16 cellular contexts compared by ENCODE assay signal in the genomic region with DNA sequence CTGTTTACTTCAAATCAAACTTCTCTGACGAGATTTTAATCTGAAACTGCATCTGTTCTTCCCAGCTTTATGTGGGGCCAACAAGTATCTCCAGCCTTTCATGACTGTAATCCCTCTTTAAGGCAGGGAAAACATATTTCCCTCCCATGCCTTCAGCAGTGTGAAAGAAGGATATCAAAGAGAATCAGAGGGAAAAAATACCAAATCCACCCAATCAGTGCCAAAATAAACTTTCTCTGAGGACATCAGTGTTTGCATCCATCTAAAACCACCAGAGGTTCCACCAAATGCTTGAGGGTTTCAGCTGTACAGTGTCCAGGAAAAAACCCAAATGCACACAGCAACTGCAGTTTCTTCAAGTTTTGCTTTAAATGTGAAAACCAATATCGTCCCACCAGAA. TPM values are rescaled to one million over a fixed set of nuclear protein-coding genes. Genes with fewer than 3 reads are reported as not detected.
DNase-seq lines count a peak whose midpoint lies in the region; ATAC-seq, FAIRE-seq and TF ChIP-seq lines count a peak whose summit lies in the region.
"Had no signal": no experiment of that assay in that cellular context is flagged by ENCODE, and none has a peak within 500 bp of the region (broad histone marks: within the 10 kb centered on the region; RNA-seq: fewer than 3 reads in every experiment).

No MANE protein-coding gene starts in this region.

- ATAC-seq in HG02642 (IDR thresholded peaks at IDR 0.05; ENCODE audit: poor library complexity, unreplicated experiment): no peak
- no peak for ATAC-seq in naive thymus-derived CD4-positive, alpha-beta T cell
- ATAC-seq in HG03457 (IDR thresholded peaks at IDR 0.05; ENCODE audit: unreplicated experiment): no peak
- ATAC-seq: T-helper 17 cell had no signal

- peak overlapping the region; percentile 70 for H3K9ac ChIP-seq in astrocyte (ENCODE audit: low read length)

- H3K36me3 ChIP-seq in HEK293 (ENCODE audit: control insufficient read depth in 2 of 2, insufficient read depth in 1 of 2, low read length in 2 of 2) (peaks cover 0 to 72% of the 10 kb centered on the region in 2 experiments; a peak in 1 of 3 replicates), astrocyte (ENCODE audit: insufficient read depth, low read length) (no peaks in the 10 kb centered on the region), suprapubic skin (peaks cover 18% of the 10 kb centered on the region)
- H3K36me3 ChIP-seq in naive thymus-derived CD4-positive, alpha-beta T cell (ENCODE audit: control insufficient read depth in 2 of 3, insufficient read depth in 3 of 3, low read length in 3 of 3): peaks cover 0 to 5% (median 0%) of the 10 kb centered on the region in 3 experiments
- H3K36me3 ChIP-seq: colonic mucosa had no signal

- no peaks in the 10 kb centered on the region for H4K20me1 ChIP-seq in astrocyte (ENCODE audit: insufficient read depth, low read length)

- intact Hi-C loops in naive thymus-derived CD4-positive, alpha-beta T cell (cut with micrococcal nuclease): no loop called here

- H3K4me3 Mint-ChIP-seq in astrocyte (ENCODE audit: unreplicated experiment): peak overlapping the region; percentile 17
- H3K4me3 Mint-ChIP-seq in naive thymus-derived CD4-positive, alpha-beta T cell: no peak overlapping the region
- H3K4me3 Mint-ChIP-seq: activated CD4-positive, alpha-beta memory T cell treated with anti-CD3 and anti-CD28 coated beads for 36 hours; memory B cell; stimulated activated naive CD8-positive, alpha-beta T cell treated with anti-CD3 and anti-CD28 coated beads, Interleukin-15, Interleukin-2, amounts not matched to agents 100 ng/mL and 50 ng/mL, for 24 hours; T-helper 17 cell had no signal

- H3K9me3 Mint-ChIP-seq in astrocyte (ENCODE audit: unreplicated experiment): no peaks in the 10 kb centered on the region
- no peaks in the 10 kb centered on the region for H3K9me3 Mint-ChIP-seq in naive thymus-derived CD4-positive, alpha-beta T cell
- H3K9me3 Mint-ChIP-seq: activated CD4-positive, alpha-beta memory T cell treated with anti-CD3 and anti-CD28 coated beads for 36 hours; memory B cell; stimulated activated naive CD8-positive, alpha-beta T cell treated with anti-CD3 and anti-CD28 coated beads, Interleukin-15, Interleukin-2, amounts not matched to agents 100 ng/mL and 50 ng/mL, for 24 hours had no signal

- H3K27me3 ChIP-seq in astrocyte (ENCODE audit: insufficient read depth, low read length) (no peaks in the 10 kb centered on the region), suprapubic skin (no peaks in the 10 kb centered on the region)
- no peaks in the 10 kb centered on the region for H3K27me3 ChIP-seq in naive thymus-derived CD4-positive, alpha-beta T cell (ENCODE audit: control insufficient read depth in 2 of 2, insufficient read depth in 2 of 2, low read length in 2 of 2)
- H3K27me3 ChIP-seq: colonic mucosa, heart left ventricle had no signal

- peak overlapping the region; percentile 70 for H3K27ac Mint-ChIP-seq in astrocyte (ENCODE audit: unreplicated experiment)
- no peak overlapping the region for H3K27ac Mint-ChIP-seq in naive thymus-derived CD4-positive, alpha-beta T cell
- H3K27ac Mint-ChIP-seq: activated CD4-positive, alpha-beta memory T cell treated with anti-CD3 and anti-CD28 coated beads for 36 hours; memory B cell; T-helper 17 cell had no signal

- peak; percentile 87 for DNase-seq in astrocyte (ENCODE audit: low read depth)
- DNase-seq in foreskin fibroblast: peak; percentile 45 to 71
- no peak for DNase-seq in suprapubic skin (ENCODE audit: low spot score in 2 of 2)
- DNase-seq in activated CD4-positive, alpha-beta T cell treated with anti-CD3 and anti-CD28 coated beads for 4 hours: no peak
- no peak for DNase-seq in naive thymus-derived CD4-positive, alpha-beta T cell
- DNase-seq: activated CD4-positive, alpha-beta memory T cell treated with anti-CD3 and anti-CD28 coated beads for 36 hours; colonic mucosa; heart left ventricle; NCI-H2107; stimulated activated CD4-positive, alpha-beta T cell treated with anti-CD3 and anti-CD28 coated beads, Interleukin-4, amount 100 ng/mL, for 24 hours; T-helper 17 cell had no signal

- H3K4me1 ChIP-seq in HEK293 (ENCODE audit: control insufficient read depth, insufficient read depth, low read length) (peaks cover 13% of the 10 kb centered on the region), astrocyte (ENCODE audit: insufficient read depth, low read length) (peaks cover 44% of the 10 kb centered on the region), suprapubic skin (peaks cover 21% of the 10 kb centered on the region)
- H3K4me1 ChIP-seq in naive thymus-derived CD4-positive, alpha-beta T cell (ENCODE audit: control insufficient read depth in 2 of 2, insufficient read depth in 2 of 2, low read length in 2 of 2): no peaks in the 10 kb centered on the region
- H3K4me1 ChIP-seq: colonic mucosa had no signal

- H3K4me3 ChIP-seq in HEK293 (ENCODE audit: low read depth, low read length) (no peak overlapping the region), astrocyte (ENCODE audit: insufficient read depth, low read depth, low read length) (peak overlapping the region; percentile 18), foreskin fibroblast (ENCODE audit: low read depth in 1 of 2, low read length in 2 of 2) (no peak overlapping the region), suprapubic skin (no peak overlapping the region)
- H3K4me3 ChIP-seq in naive thymus-derived CD4-positive, alpha-beta T cell (ENCODE audit: low read length): no peak overlapping the region
- H3K4me3 ChIP-seq: colonic mucosa, heart left ventricle had no signal

- H3K36me3 Mint-ChIP-seq in astrocyte (ENCODE audit: low read depth, unreplicated experiment): peaks cover 25% of the 10 kb centered on the region
- H3K36me3 Mint-ChIP-seq in naive thymus-derived CD4-positive, alpha-beta T cell: no peaks in the 10 kb centered on the region
- H3K36me3 Mint-ChIP-seq: activated CD4-positive, alpha-beta memory T cell treated with anti-CD3 and anti-CD28 coated beads for 36 hours; memory B cell had no signal

- H3K27me3 Mint-ChIP-seq in astrocyte (ENCODE audit: low read depth, unreplicated experiment): no peaks in the 10 kb centered on the region
- H3K27me3 Mint-ChIP-seq in naive thymus-derived CD4-positive, alpha-beta T cell: no peaks in the 10 kb centered on the region
- H3K27me3 Mint-ChIP-seq: activated CD4-positive, alpha-beta memory T cell treated with anti-CD3 and anti-CD28 coated beads for 36 hours; stimulated activated naive CD8-positive, alpha-beta T cell treated with anti-CD3 and anti-CD28 coated beads, Interleukin-15, Interleukin-2, amounts not matched to agents 100 ng/mL and 50 ng/mL, for 24 hours; T-helper 17 cell had no signal

- no peaks in the 10 kb centered on the region for H3K9me3 ChIP-seq in HEK293 (ENCODE audit: control insufficient read depth, insufficient read depth, low read depth, low read length)
- no peaks in the 10 kb centered on the region for H3K9me3 ChIP-seq in astrocyte (ENCODE audit: insufficient read depth, low read depth, low read length)
- H3K9me3 ChIP-seq in suprapubic skin: no peaks in the 10 kb centered on the region
- no peaks in the 10 kb centered on the region for H3K9me3 ChIP-seq in naive thymus-derived CD4-positive, alpha-beta T cell (ENCODE audit: control insufficient read depth in 2 of 3, low read length in 3 of 3)
- H3K9me3 ChIP-seq: colonic mucosa, heart left ventricle had no signal

- H2AFZ ChIP-seq in astrocyte (ENCODE audit: low read depth, low read length): no peak overlapping the region

- POLR2A ChIA-PET in HEK293 (lab: Yijun Ruan, JAX): no interaction called here
- POLR2A ChIA-PET in naive thymus-derived CD4-positive, alpha-beta T cell (lab: Charles Lee): no interaction called here

- H3K79me2 ChIP-seq in astrocyte (ENCODE audit: insufficient read depth, low read length): no peaks in the 10 kb centered on the region

- no peak for TF ChIP-seq EP300 in suprapubic skin (IDR thresholded peaks at IDR 0.05)

- no peak for FAIRE-seq in astrocyte (lab: Jason Lieb, UNC)

- peak overlapping the region; percentile 78 for H3K4me2 ChIP-seq in astrocyte (ENCODE audit: low read length)

- TF ChIP-seq POLR2A in suprapubic skin (IDR thresholded peaks at IDR 0.05): no peak

- CTCF ChIA-PET in HEK293 (lab: Yijun Ruan, JAX): interaction anchor here (0.7 to 5.3 kb wide), 5 partner anchors 11 to 248 kb away, joined by 3 to 28 read pairs (median 4); no protein-coding TSS in a partner anchor
- CTCF ChIA-PET in naive thymus-derived CD4-positive, alpha-beta T cell (lab: Charles Lee): interaction anchor here (1.2 kb wide), 1 partner anchor 11 kb away, joined by 4 read pairs; no protein-coding TSS in a partner anchor

- TF ChIP-seq CTCF in HEK293 (tag by site-specific recombination; IDR thresholded peaks at IDR 0.05) (no peak), astrocyte (IDR thresholded peaks at IDR 0.05; ENCODE audit: insufficient read depth, low read depth, low read length) (no peak), foreskin fibroblast (IDR thresholded peaks at IDR 0.05; ENCODE audit: low read depth, low read length) (no peak), suprapubic skin (IDR thresholded peaks at IDR 0.05) (no peak)

- 26% methylated on average over 2 of the region's 2 CpGs for WGBS in suprapubic skin

- H3K4me1 Mint-ChIP-seq in astrocyte (ENCODE audit: low read depth, unreplicated experiment): peaks cover 44% of the 10 kb centered on the region
- peaks cover 0 to 2% (median 0%) of the 10 kb centered on the region in 7 donors for H3K4me1 Mint-ChIP-seq in naive thymus-derived CD4-positive, alpha-beta T cell

- H3K27ac ChIP-seq in HEK293 (ENCODE audit: extremely low read depth, low read depth, low read length): no peak overlapping the region
- peak overlapping the region; percentile 86 for H3K27ac ChIP-seq in astrocyte (ENCODE audit: low read depth, low read length)
- H3K27ac ChIP-seq in suprapubic skin: peak overlapping the region; percentile 68
- H3K27ac ChIP-seq in naive thymus-derived CD4-positive, alpha-beta T cell (ENCODE audit: low read depth, low read length): no peak overlapping the region
- H3K27ac ChIP-seq: colonic mucosa had no signal

TF ChIP-seq in HEK293, 187 proteins besides CTCF, POLR2A, EP300 and RAD21:
- TF ChIP-seq ZNF768 (tag by site-specific recombination; IDR thresholded peaks at IDR 0.05): peak; percentile 15; the same call in 1 of the 2 replicates
- TF ChIP-seq ZNF19 (tag by site-specific recombination; IDR thresholded peaks at IDR 0.05; ENCODE audit: low read depth): no peak
TF ChIP-seq in HEK293: peak in this region for 1.

RNA-seq across cellular contexts. Expression of a gene that starts 14.5 kb away (rescaled TPM):
- 62.0 and 62.4 TPM in 2 replicates for total RNA-seq in astrocyte
- 10 to 100 TPM in 2 of 4 donors, 1 to 10 TPM in 2; 6.5 to 15.5 (median 9.2) TPM for total RNA-seq in suprapubic skin
- total RNA-seq in naive thymus-derived CD4-positive, alpha-beta T cell: 100 to 1,000 TPM in 1 of 5 experiments, 10 to 100 TPM in 4; 52.0 to 138 (median 61.4) TPM
- 10 to 100 TPM; 72.5 to 89.8 TPM for polyA plus RNA-seq in naive thymus-derived CD4-positive, alpha-beta T cell

RNA-seq across cellular contexts. Expression of a gene that starts 39.8 kb away (rescaled TPM):
- total RNA-seq in astrocyte (not detected in 2 replicates), suprapubic skin (not detected)
- total RNA-seq in naive thymus-derived CD4-positive, alpha-beta T cell: 1 to 10 TPM in 1 of 5 experiments, under 1 TPM in 2, not detected in 2; 0.58 to 1.8 (median 0.81) TPM
- polyA plus RNA-seq in naive thymus-derived CD4-positive, alpha-beta T cell: not detected
- total RNA-seq: colonic mucosa had no signal
- polyA plus RNA-seq: heart left ventricle had no signal

RNA-seq across cellular contexts. Expression of a gene that starts 52.8 kb away (rescaled TPM):
- total RNA-seq in astrocyte (2.7 and 6.4 TPM in 2 replicates), suprapubic skin (1 to 10 TPM in 3 of 4 donors, under 1 TPM in 1; 0.97 to 1.6 (median 1.5) TPM)
- total RNA-seq in naive thymus-derived CD4-positive, alpha-beta T cell: 10 to 100 TPM in 1 of 5 experiments, 1 to 10 TPM in 4; 1.3 to 23.3 (median 5.2) TPM
- under 1 TPM; 0.36 to 0.41 TPM for polyA plus RNA-seq in naive thymus-derived CD4-positive, alpha-beta T cell

Comparison
In these comparisons a context has a peak if more than half of its experiments do, and no peak if none do; other contexts are left out.
1. H3K27ac ChIP-seq: peak in astrocyte (single experiment) and suprapubic skin (single experiment); none in HEK293 (single experiment) and naive thymus-derived CD4-positive, alpha-beta T cell (single experiment).
2. DNase-seq: peak in astrocyte (single experiment) and foreskin fibroblast (2 of 2); none in suprapubic skin (0 of 2), activated CD4-positive, alpha-beta T cell treated with anti-CD3 and anti-CD28 coated beads for 4 hours (0 of 2) and naive thymus-derived CD4-positive, alpha-beta T cell (0 of 9).